In genomic region chr3:36394176-36394575, GRCh38 we compare ENCODE assay signal across 17 cellular contexts. TPM values are rescaled to one million over a fixed set of nuclear protein-coding genes. Genes with fewer than 3 reads are reported as not detected.
DNase-seq lines count a peak whose midpoint lies in the region; TF ChIP-seq lines count a peak whose summit lies in the region.
"Had no signal": no experiment of that assay in that cellular context is flagged by ENCODE, and none has a peak within 500 bp of the region (broad histone marks: within the 10 kb centered on the region; RNA-seq: fewer than 3 reads in every experiment).

No MANE protein-coding gene starts in this region.

- H3K79me2 ChIP-seq in mammary epithelial cell (ENCODE audit: insufficient read depth, low read length): peaks cover 13% of the 10 kb centered on the region

- H3K27me3 ChIP-seq in mammary epithelial cell (ENCODE audit: insufficient read depth, low read length) (no peaks in the 10 kb centered on the region), breast epithelium (no peaks in the 10 kb centered on the region), spleen (replicated peaks in 1 of 7) (no peaks in the 10 kb centered on the region), mesenchymal stem cell (ENCODE audit: control insufficient read depth in 1 of 2, insufficient read depth in 1 of 2, low read length in 2 of 2) (no peaks in the 10 kb centered on the region)

- no peaks in the 10 kb centered on the region for H3K4me1 ChIP-seq in mammary epithelial cell (ENCODE audit: insufficient read depth, low read length)
- H3K4me1 ChIP-seq in breast epithelium: no peaks in the 10 kb centered on the region
- no peaks in the 10 kb centered on the region for H3K4me1 ChIP-seq in spleen
- peaks cover 1% of the 10 kb centered on the region for H3K4me1 ChIP-seq in mesenchymal stem cell (ENCODE audit: control insufficient read depth, insufficient read depth, low read depth, low read length)
- H3K4me1 ChIP-seq: HAP-1 had no signal

- H2BK5ac ChIP-seq in mesenchymal stem cell (ENCODE audit: low read depth, low read length, poor library complexity, severe bottlenecking): no peak overlapping the region

- H3K18ac ChIP-seq in mesenchymal stem cell (ENCODE audit: low read depth in 1 of 2, low read length in 2 of 2): no peak overlapping the region

- in situ Hi-C loops in mammary epithelial cell (cut with MboI; ENCODE audit: low sequenced_read_pairs in 2 of 2): no loop called here
- in situ Hi-C loops in astrocyte of the spinal cord (cut with HindIII; ENCODE audit: low sequenced_read_pairs): no loop called here

- no peak overlapping the region for H4K91ac ChIP-seq in mesenchymal stem cell (ENCODE audit: low read length)

- H3K9ac ChIP-seq in mammary epithelial cell (ENCODE audit: insufficient read depth, low read length) (no peak overlapping the region), mesenchymal stem cell (ENCODE audit: low read length) (no peak overlapping the region)

- CTCF ChIA-PET in mammary epithelial cell (lab: Charles Lee; ENCODE audit: low non-redundant PET): no interaction called here

- H4K20me1 ChIP-seq in mammary epithelial cell (ENCODE audit: insufficient read depth, low read length): no peaks in the 10 kb centered on the region

- peaks cover 14% of the 10 kb centered on the region for H3K79me1 ChIP-seq in mesenchymal stem cell (replicated peaks; ENCODE audit: low read length, poor library complexity, severe bottlenecking)

- H3K23ac ChIP-seq in mesenchymal stem cell (ENCODE audit: low read length in 2 of 2): no peak overlapping the region

- no peak overlapping the region for H2AK5ac ChIP-seq in mesenchymal stem cell (ENCODE audit: low read length, severe bottlenecking)

- no peak overlapping the region for H2BK120ac ChIP-seq in mesenchymal stem cell (ENCODE audit: low read depth, low read length)

- H3K36me3 ChIP-seq in mammary epithelial cell (ENCODE audit: insufficient read depth, low read length) (no peaks in the 10 kb centered on the region), breast epithelium (no peaks in the 10 kb centered on the region), spleen (no peaks in the 10 kb centered on the region), mesenchymal stem cell (ENCODE audit: control insufficient read depth in 1 of 2, insufficient read depth in 2 of 2, low read depth in 1 of 2, low read length in 2 of 2) (no peaks in the 10 kb centered on the region)
- H3K36me3 ChIP-seq: HAP-1 had no signal

- dilution Hi-C loops in mammary epithelial cell (cut with HindIII; ENCODE audit: low sequenced_read_pairs): no loop called here

- no peaks in the 10 kb centered on the region for H3K9me3 ChIP-seq in mammary epithelial cell (replicated peaks; ENCODE audit: insufficient read depth, low read length)
- H3K9me3 ChIP-seq in breast epithelium: no peaks in the 10 kb centered on the region
- H3K9me3 ChIP-seq in spleen: no peaks in the 10 kb centered on the region
- no peaks in the 10 kb centered on the region for H3K9me3 ChIP-seq in mesenchymal stem cell (ENCODE audit: control insufficient read depth, low read length)
- H3K9me3 ChIP-seq: HAP-1 had no signal

- no peak overlapping the region for H3K14ac ChIP-seq in mesenchymal stem cell (ENCODE audit: low read length in 2 of 2)

- no peak overlapping the region for H3K4me3 ChIP-seq in mammary epithelial cell (replicated peaks in 1 of 3; ENCODE audit: insufficient read depth in 1 of 3, low read depth in 2 of 3, low read length in 3 of 3)
- no peak overlapping the region for H3K4me3 ChIP-seq in breast epithelium
- no peak overlapping the region for H3K4me3 ChIP-seq in astrocyte of the spinal cord (ENCODE audit: low read depth, low read length)
- no peak overlapping the region for H3K4me3 ChIP-seq in fibroblast of the aortic adventitia (ENCODE audit: low read depth, low read length)
- no peak overlapping the region for H3K4me3 ChIP-seq in spleen
- H3K4me3 ChIP-seq in mesenchymal stem cell (ENCODE audit: insufficient read depth in 1 of 2, low read depth in 1 of 2, low read length in 2 of 2): no peak overlapping the region
- H3K4me3 ChIP-seq: HAP-1 had no signal

- DNase-seq in mammary epithelial cell: peak; percentile 57
- no peak for DNase-seq in breast epithelium (ENCODE audit: low spot score in 2 of 2)
- peak; percentile 51 for DNase-seq in astrocyte of the spinal cord (ENCODE audit: low read depth, low spot score)
- DNase-seq in fibroblast of the aortic adventitia (ENCODE audit: low read depth): peak; percentile 82
- DNase-seq in spleen: no peak
- DNase-seq in NCI-H446 (lab: John Stamatoyannopoulos, UW): no peak
- DNase-seq in NCI-H2107 treated with DMSO at 0.1 percent for 48 hours (lab: John Stamatoyannopoulos, UW; ENCODE audit: unreplicated experiment): no peak
- DNase-seq in mesenchymal stem cell: no peak
- DNase-seq: 8988T, COR-L47, DMS153, EL, NCI-H1048, NCI-H1436 treated with DMSO at 0.1 percent for 48 hours, NCI-H2029 treated with DMSO at 0.1 percent for 48 hours, NCI-H524 treated with DMSO at 0.1 percent for 48 hours had no signal

- no peak overlapping the region for H3K4ac ChIP-seq in mesenchymal stem cell (ENCODE audit: low read depth in 1 of 2, low read length in 2 of 2)

- no peak for TF ChIP-seq CTCF in mammary epithelial cell (conservative IDR thresholded peaks at IDR 0.05 in 1 of 2, IDR thresholded peaks at IDR 0.05 in 1 of 2; ENCODE audit: extremely low read depth in 1 of 2, insufficient read depth in 1 of 2, low read depth in 1 of 2, low read length in 2 of 2)
- no peak for TF ChIP-seq CTCF in breast epithelium (IDR thresholded peaks at IDR 0.05)
- no peak for TF ChIP-seq CTCF in astrocyte of the spinal cord (IDR thresholded peaks at IDR 0.05; ENCODE audit: low read depth, low read length)
- no peak for TF ChIP-seq CTCF in fibroblast of the aortic adventitia (IDR thresholded peaks at IDR 0.05; ENCODE audit: insufficient read depth, low read length)
- TF ChIP-seq CTCF in spleen (IDR thresholded peaks at IDR 0.05 in 8 of 11, conservative IDR thresholded peaks at IDR 0.05 in 3 of 11): no peak

- H3K4me2 ChIP-seq in mammary epithelial cell (ENCODE audit: insufficient read depth, low read depth, low read length) (no peak overlapping the region), mesenchymal stem cell (ENCODE audit: low read length, poor library complexity, severe bottlenecking) (no peak overlapping the region)

- H2BK12ac ChIP-seq in mesenchymal stem cell (ENCODE audit: low read length in 2 of 2): no peak overlapping the region

- TF ChIP-seq POLR2A in breast epithelium (IDR thresholded peaks at IDR 0.05) (no peak), spleen (IDR thresholded peaks at IDR 0.05) (no peak)

- BruUV-seq in mammary epithelial cell (replicated peaks; lab: Mats Ljungman, UMichigan): no TSS peak

- intact Hi-C loops in mammary epithelial cell (cut with micrococcal nuclease) (no loop called here), breast epithelium (cut with DNase I; ENCODE audit: low total_unique reads) (no loop called here), spleen (cut with DNase I; ENCODE audit: low total_unique reads) (no loop called here)

- no peak overlapping the region for H2BK15ac ChIP-seq in mesenchymal stem cell (ENCODE audit: low read depth, poor library complexity, severe bottlenecking)

- H2AFZ ChIP-seq in mammary epithelial cell (ENCODE audit: low read depth, low read length): no peak overlapping the region
- H2AFZ ChIP-seq in mesenchymal stem cell (ENCODE audit: low read depth, low read length): no peak overlapping the region

- no peak overlapping the region for H4K8ac ChIP-seq in mesenchymal stem cell (ENCODE audit: low read length)

- H3K27ac ChIP-seq in mammary epithelial cell (ENCODE audit: insufficient read depth, low read depth, low read length) (no peak overlapping the region), breast epithelium (no peak overlapping the region), spleen (no peak overlapping the region), mesenchymal stem cell (ENCODE audit: low read length, poor library complexity, severe bottlenecking) (no peak overlapping the region)

RNA-seq across cellular contexts. Expression of gene STAC, which starts 13.9 kb away (rescaled TPM):
- total RNA-seq in mammary epithelial cell (10 to 100 TPM; 19.3 to 25.3 TPM), breast epithelium (1 to 10 TPM; 1.4 to 6.1 (median 5.6) TPM), fibroblast of the aortic adventitia (ENCODE audit: low replicate concordance) (2.1 and 14.8 TPM in 2 replicates), spleen (1 to 10 TPM in 2 of 7 donors, under 1 TPM in 5; 0.26 to 2.9 (median 0.68) TPM)
- polyA plus RNA-seq in mammary epithelial cell (17.6 TPM), spleen (under 1 TPM; 0.08 to 0.86 (median 0.11) TPM)
- polyA minus RNA-seq in mammary epithelial cell: 27.8 TPM
- polyA plus RNA-seq in mesenchymal stem cell (2013, experiment 1 of 2): 0.04 TPM
- 0.04 TPM for polyA plus RNA-seq in mesenchymal stem cell (2013, experiment 2 of 2)

Comparison
In these comparisons a context has a peak if more than half of its experiments do, and no peak if none do; other contexts are left out.
1. DNase-seq: peak in mammary epithelial cell (single experiment), astrocyte of the spinal cord (single experiment) and fibroblast of the aortic adventitia (single experiment); none in breast epithelium (0 of 2), spleen (single experiment), NCI-H446 (0 of 2), NCI-H2107 treated with DMSO at 0.1 percent for 48 hours (single experiment) and mesenchymal stem cell (single experiment).